ENCODE assay signal across 14 cellular contexts in the genomic region with DNA sequence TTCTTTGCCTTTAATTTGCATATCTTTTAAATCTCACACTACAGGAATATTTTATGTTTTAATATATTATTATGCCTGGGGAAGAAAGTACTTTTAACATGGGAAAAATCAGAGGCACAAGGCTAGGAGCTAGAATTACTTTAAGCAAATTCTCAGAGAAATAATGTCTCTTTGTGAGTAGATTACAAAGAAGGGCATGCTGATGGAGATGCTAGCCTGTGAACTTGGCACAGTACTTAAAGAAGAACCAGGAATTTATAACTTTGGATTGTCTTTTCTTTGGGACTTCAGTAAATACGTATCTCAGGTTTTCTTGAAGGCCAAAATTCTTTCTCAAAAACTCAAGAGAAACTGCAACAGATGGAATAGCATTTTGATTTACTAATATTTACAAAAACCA.
DNase-seq lines count a peak whose midpoint lies in the region; ATAC-seq and TF ChIP-seq lines count a peak whose summit lies in the region.
"Had no signal": no experiment of that assay in that cellular context is flagged by ENCODE, and none has a peak within 500 bp of the region (broad histone marks: within the 10 kb centered on the region; RNA-seq: fewer than 3 reads in every experiment).

No MANE protein-coding gene starts in this region.

- intact Hi-C loops in mucosa of descending colon (cut with DNase I, micrococcal nuclease) = no loop called here

- peaks cover 4% of the 10 kb centered on the region for H3K36me3 Mint-ChIP-seq in nephron progenitor cell (ENCODE audit: low read depth)
- H3K36me3 Mint-ChIP-seq in stimulated activated naive B cell treated with anti-CD40 and anti-IgM and Interleukin-4, amounts not matched to agents 10 μg/mL and 1 μg/mL and 100 μg/mL, for 72 hours = peaks cover 8 to 14% of the 10 kb centered on the region in 2 donors

- H3K9me3 ChIP-seq in Karpas-422 (ENCODE audit: low read length) = no peaks in the 10 kb centered on the region
- peaks cover 8% of the 10 kb centered on the region; the same call in 1 of the 2 replicates for H3K9me3 ChIP-seq in SU-DHL-6 (ENCODE audit: insufficient read depth, low read length)
- no peaks in the 10 kb centered on the region for H3K9me3 ChIP-seq in mucosa of descending colon
- H3K9me3 ChIP-seq: Caco-2 had no signal

- H3K36me3 ChIP-seq in Karpas-422 (ENCODE audit: insufficient read depth, low read length) = 0 out of 2 replicates have a peak, but pooled peaks cover 5% of the 10 kb centered on the region
- H3K36me3 ChIP-seq in SU-DHL-6 (ENCODE audit: low read length) = peaks cover 25% of the 10 kb centered on the region
- no peaks in the 10 kb centered on the region for H3K36me3 ChIP-seq in mucosa of descending colon (ENCODE audit: low read depth)

- H3K79me2 ChIP-seq in Karpas-422 (ENCODE audit: low read length) (peaks cover 32% of the 10 kb centered on the region), SU-DHL-6 (ENCODE audit: insufficient read depth, low read length) (no peaks in the 10 kb centered on the region)

- peaks cover 79% of the 10 kb centered on the region for H3K4me1 ChIP-seq in Karpas-422 (ENCODE audit: low read length)
- H3K4me1 ChIP-seq in mucosa of descending colon (ENCODE audit: low read depth) = no peaks in the 10 kb centered on the region
- H3K4me1 ChIP-seq: Caco-2 had no signal

- peak overlapping the region; percentile 45 for H3K4me2 ChIP-seq in Karpas-422 (ENCODE audit: low read depth, low read length, poor library complexity, severe bottlenecking)
- H3K4me2 ChIP-seq in SU-DHL-6 (ENCODE audit: low read depth, low read length, poor library complexity, severe bottlenecking) = peak overlapping the region; percentile 64

- H3K27me3 Mint-ChIP-seq in nephron progenitor cell (ENCODE audit: low read depth, poor library complexity) = no peaks in the 10 kb centered on the region
- no peaks in the 10 kb centered on the region for H3K27me3 Mint-ChIP-seq in stimulated activated naive B cell treated with anti-CD40 and anti-IgM and Interleukin-4, amounts not matched to agents 10 μg/mL and 1 μg/mL and 100 μg/mL, for 72 hours

- H4K20me1 ChIP-seq in Karpas-422 (ENCODE audit: insufficient read depth, low read depth, low read length) (no peaks in the 10 kb centered on the region), SU-DHL-6 (ENCODE audit: low read depth, low read length) (no peaks in the 10 kb centered on the region)

- no peak overlapping the region for H3K4me3 ChIP-seq in Karpas-422 (ENCODE audit: low read length)
- no peak overlapping the region for H3K4me3 ChIP-seq in SU-DHL-6 (ENCODE audit: insufficient read depth, low read length, poor library complexity, severe bottlenecking)
- H3K4me3 ChIP-seq in mucosa of descending colon = no peak overlapping the region

- H3K9me2 ChIP-seq in Karpas-422 (replicated peaks; ENCODE audit: insufficient read depth, low read length) (no peaks in the 10 kb centered on the region), SU-DHL-6 (replicated peaks; ENCODE audit: insufficient read depth, low read length) (no peaks in the 10 kb centered on the region)

- H3K4me3 Mint-ChIP-seq in nephron progenitor cell = no peak overlapping the region
- H3K4me3 Mint-ChIP-seq in stimulated activated naive B cell treated with anti-CD40 and anti-IgM and Interleukin-4, amounts not matched to agents 10 μg/mL and 1 μg/mL and 100 μg/mL, for 72 hours = no peak overlapping the region
- H3K4me3 Mint-ChIP-seq: CD14-positive monocyte; CD8-positive, alpha-beta T cell; H9 had no signal

- DNase-seq in Karpas-422 (no peak), nephron progenitor cell (no peak), AG08396 (ENCODE audit: low spot score) (no peak), NCI-H69 (lab: John Stamatoyannopoulos, UW) (no peak), mucosa of descending colon (no peak)
- DNase-seq in stimulated activated naive B cell treated with anti-CD40 and anti-IgM and Interleukin-4, amounts not matched to agents 10 μg/mL and 1 μg/mL and 100 μg/mL, for 72 hours = no peak
- DNase-seq: Caco-2; CD8-positive, alpha-beta T cell; DND-41; GDM1; GOT3; H9 had no signal

- H3K27me3 ChIP-seq in Karpas-422 (ENCODE audit: low read length) (no peaks in the 10 kb centered on the region), SU-DHL-6 (ENCODE audit: low read length) (no peaks in the 10 kb centered on the region)

- no peak for ATAC-seq in mucosa of descending colon
- ATAC-seq in stimulated activated naive B cell treated with anti-CD40 and anti-IgM and Interleukin-4, amounts not matched to agents 10 μg/mL and 1 μg/mL and 100 μg/mL, for 72 hours (replicated peaks) = no peak
- ATAC-seq: CD8-positive, alpha-beta T cell had no signal

- no peaks in the 10 kb centered on the region for H3K9me3 Mint-ChIP-seq in nephron progenitor cell
- no peaks in the 10 kb centered on the region for H3K9me3 Mint-ChIP-seq in stimulated activated naive B cell treated with anti-CD40 and anti-IgM and Interleukin-4, amounts not matched to agents 10 μg/mL and 1 μg/mL and 100 μg/mL, for 72 hours
- H3K9me3 Mint-ChIP-seq: CD14-positive monocyte; CD8-positive, alpha-beta T cell; H9 had no signal

- H3F3A ChIP-seq in SU-DHL-6 (ENCODE audit: insufficient read depth) = peaks cover 43% of the 10 kb centered on the region

- H3K27ac ChIP-seq in Karpas-422 (ENCODE audit: low read length) (peak overlapping the region; percentile 61), SU-DHL-6 (ENCODE audit: low read depth, low read length) (peak overlapping the region; percentile 76)

- H3K9ac ChIP-seq in Karpas-422 (ENCODE audit: low read length) = no peak overlapping the region
- no peak overlapping the region for H3K9ac ChIP-seq in SU-DHL-6 (ENCODE audit: low read length)

- H3K4me1 Mint-ChIP-seq in nephron progenitor cell = no peaks in the 10 kb centered on the region
- peaks cover 0 to 2% of the 10 kb centered on the region in 2 donors for H3K4me1 Mint-ChIP-seq in stimulated activated naive B cell treated with anti-CD40 and anti-IgM and Interleukin-4, amounts not matched to agents 10 μg/mL and 1 μg/mL and 100 μg/mL, for 72 hours
- H3K4me1 Mint-ChIP-seq: CD14-positive monocyte had no signal

- H3K27ac Mint-ChIP-seq in nephron progenitor cell = peak overlapping the region; percentile 47
- no peak overlapping the region for H3K27ac Mint-ChIP-seq in stimulated activated naive B cell treated with anti-CD40 and anti-IgM and Interleukin-4, amounts not matched to agents 10 μg/mL and 1 μg/mL and 100 μg/mL, for 72 hours
- H3K27ac Mint-ChIP-seq: CD14-positive monocyte; CD8-positive, alpha-beta T cell had no signal

- TF ChIP-seq CTCF in SU-DHL-6 (IDR thresholded peaks at IDR 0.05; ENCODE audit: insufficient read depth, low read length, poor library complexity, severe bottlenecking) (no peak), nephron progenitor cell (IDR thresholded peaks at IDR 0.05) (no peak), mucosa of descending colon (IDR thresholded peaks at IDR 0.05) (no peak)

- no peak overlapping the region for H2AFZ ChIP-seq in Karpas-422 (ENCODE audit: low read length)
- H2AFZ ChIP-seq in SU-DHL-6 (ENCODE audit: low read depth, low read length, severe bottlenecking) = no peak overlapping the region
